In the genomic region with DNA sequence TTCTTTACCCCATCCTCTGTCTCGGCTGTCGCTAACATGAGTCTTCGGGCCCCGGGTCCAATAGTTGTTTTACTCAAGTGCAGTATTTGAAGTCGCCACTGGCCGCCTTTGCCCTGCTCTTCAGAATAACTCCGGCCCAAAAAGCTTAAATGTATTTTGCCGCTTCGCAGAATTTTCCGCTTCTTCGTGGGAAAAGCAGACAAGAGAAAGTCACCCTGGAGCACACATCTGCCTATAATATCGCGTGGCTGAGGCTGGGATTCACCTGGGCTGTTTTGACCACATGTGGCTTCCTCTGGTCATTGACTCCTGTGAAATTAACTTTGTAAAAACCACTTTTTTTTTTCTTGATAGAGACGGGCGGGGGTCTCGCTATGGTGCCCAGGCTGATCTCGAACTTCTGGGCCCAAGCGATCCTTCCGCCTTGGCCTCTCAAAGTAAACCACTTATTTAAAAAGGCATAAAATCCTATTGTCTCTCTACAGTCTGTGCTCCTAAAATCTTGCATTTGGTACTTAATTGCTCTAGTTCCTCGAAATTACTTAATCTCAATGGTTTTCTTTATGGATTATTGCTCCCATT, we compare ENCODE assay signal across 8 cellular contexts. TPM values are rescaled to one million over a fixed set of nuclear protein-coding genes. Genes with fewer than 3 reads are reported as not detected.
A peak's percentile ranks its signal among the peaks of the same experiment; 100 is the strongest.
DNase-seq lines count a peak whose midpoint lies in the region; ATAC-seq and TF ChIP-seq lines count a peak whose summit lies in the region.

No MANE protein-coding gene starts in this region.

- H3K36me3 Mint-ChIP-seq in central memory CD8-positive, alpha-beta T cell (ENCODE audit: insufficient read depth) = peaks cover 18% of the 10 kb centered on the region

- peak overlapping the region; percentile 88 for H3K4me3 Mint-ChIP-seq in central memory CD8-positive, alpha-beta T cell

- POLR2A ChIA-PET in AG04449 (lab: Yijun Ruan, JAX) = interaction anchor here (0.6 kb wide), 1 partner anchor 443 kb away, joined by 3 read pairs; no protein-coding TSS in a partner anchor

- H3K9me3 Mint-ChIP-seq in central memory CD8-positive, alpha-beta T cell = no peaks in the 10 kb centered on the region

- DNase-seq in AG04449 (ENCODE audit: low read depth, low spot score) (no peak), LoVo (ENCODE audit: low spot score) (peak; percentile 4), midbrain (lab: John Stamatoyannopoulos, UW) (peak; percentile 50), mucosa of gallbladder (ENCODE audit: low spot score) (no peak)
- DNase-seq in central memory CD8-positive, alpha-beta T cell (ENCODE audit: low spot score in 2 of 2) = no peak

- ATAC-seq in GM18868 (IDR thresholded peaks at IDR 0.05; ENCODE audit: unreplicated experiment) = peak; percentile 1
- ATAC-seq in central memory CD8-positive, alpha-beta T cell (replicated peaks; ENCODE audit: extremely low read depth, poor library complexity, severe bottlenecking) = no peak
- no peak for ATAC-seq in GM18858 (IDR thresholded peaks at IDR 0.05; ENCODE audit: unreplicated experiment)
- ATAC-seq in GM19395 (IDR thresholded peaks at IDR 0.05; ENCODE audit: unreplicated experiment) = no peak

- H3K27me3 Mint-ChIP-seq in central memory CD8-positive, alpha-beta T cell = no peaks in the 10 kb centered on the region

- H3K27ac Mint-ChIP-seq in central memory CD8-positive, alpha-beta T cell (ENCODE audit: low read depth) = peak overlapping the region; percentile 91

- CTCF ChIA-PET in AG04449 (lab: Yijun Ruan, JAX) = interaction anchor here (0.9 to 2.4 kb wide), 3 partner anchors 11 to 218 kb away, joined by 3 to 6 read pairs (median 4); no protein-coding TSS in a partner anchor

- H3K4me3 ChIP-seq in AG04449 (ENCODE audit: low read depth, low read length) = peak overlapping the region; percentile 89

- H3K4me1 Mint-ChIP-seq in central memory CD8-positive, alpha-beta T cell = peaks cover 38% of the 10 kb centered on the region

- TF ChIP-seq CTCF in AG04449 (IDR thresholded peaks at IDR 0.05; ENCODE audit: insufficient read depth, low read length, missing control alignments) = no peak

RNA-seq across cellular contexts. Expression of gene CNOT10, which starts 0.7 kb away (rescaled TPM):
- 21.3 TPM for total RNA-seq in mucosa of gallbladder

Comparison
In these comparisons a context has a peak if more than half of its experiments do, and no peak if none do; other contexts are left out.
1. DNase-seq: peak in LoVo (single experiment) and midbrain (single experiment); none in AG04449 (single experiment), central memory CD8-positive, alpha-beta T cell (0 of 2) and mucosa of gallbladder (single experiment).